Comparison of ENCODE assay signal across 13 cellular contexts in genomic region chr17:80498242-80498919, GRCh38. TPM values are rescaled to one million over a fixed set of nuclear protein-coding genes. Genes with fewer than 3 reads are reported as not detected.
DNase-seq lines count a peak whose midpoint lies in the region; ATAC-seq, FAIRE-seq and TF ChIP-seq lines count a peak whose summit lies in the region.
"Had no signal": no experiment of that assay in that cellular context is flagged by ENCODE, and none has a peak within 500 bp of the region (broad histone marks: within the 10 kb centered on the region; RNA-seq: fewer than 3 reads in every experiment).

No MANE protein-coding gene starts in this region.

- H3K4me2 ChIP-seq in HepG2 (ENCODE audit: low read depth, low read length), result peak overlapping the region; percentile 85

- H3K79me2 ChIP-seq in HepG2 (ENCODE audit: insufficient read depth, low read length), result no peaks in the 10 kb centered on the region

- peaks cover 21 to 67% of the 10 kb centered on the region in 2 experiments; a peak in 4 of 5 replicates for H3K27me3 ChIP-seq in HepG2 (ENCODE audit: control insufficient read depth in 1 of 2, insufficient read depth in 2 of 2, low read length in 2 of 2)

- CTCF ChIA-PET in HepG2 (lab: Yijun Ruan, JAX; ENCODE audit: low intra/inter-chr PET ratio, low total read pairs), result interaction anchor here (1.6 kb wide), 1 partner anchor 77 kb away, joined by 4 read pairs; no protein-coding TSS in a partner anchor

- no peak overlapping the region for H3K27ac ChIP-seq in HepG2 (ENCODE audit: extremely low read length, insufficient read depth, low read length)
- peak overlapping the region; percentile 3 for H3K27ac ChIP-seq in urinary bladder (ENCODE audit: low read depth)
- H3K27ac ChIP-seq: tibial artery had no signal

- TF ChIP-seq CTCF in HepG2 (CRISPR knock-in tag; IDR thresholded peaks at IDR 0.05), result no peak

- H3K27me3 Mint-ChIP-seq in activated naive CD8-positive, alpha-beta T cell treated with anti-CD3 and anti-CD28 coated beads, Interleukin-2, amount 50 U/mL, for 24 hours, result peaks cover 22% of the 10 kb centered on the region

- DNase-seq in NCI-H2227 (lab: John Stamatoyannopoulos, UW; ENCODE audit: unreplicated experiment), result peak; percentile 49
- no peak for DNase-seq in NCI-H2227 treated with DMSO at 0.1 percent for 48 hours (lab: John Stamatoyannopoulos, UW)
- DNase-seq in cerebellar cortex (ENCODE audit: low spot score), result peak; percentile 66
- peak; percentile 76 for DNase-seq in HepG2 (ENCODE audit: low spot score)
- no peak for DNase-seq in NCI-H774 (lab: John Stamatoyannopoulos, UW)
- no peak for DNase-seq in activated naive CD8-positive, alpha-beta T cell treated with anti-CD3 and anti-CD28 coated beads, Interleukin-2, amount 50 U/mL, for 24 hours
- DNase-seq in head of caudate nucleus, result no peak
- DNase-seq: activated CD4-positive, alpha-beta T cell treated with anti-CD3 and anti-CD28 coated beads for 36 hours; midbrain; OCI-M1; stimulated activated CD4-positive, alpha-beta T cell treated with anti-CD3 and anti-CD28 coated beads, Interleukin-1b, Interleukin-23, amount 100 ng/mL, for 48 hours had no signal

- H3K9ac ChIP-seq in HepG2 (ENCODE audit: insufficient read depth, low read depth, low read length), result peak overlapping the region; percentile 46; the same call in 1 of the 2 replicates

- TF ChIP-seq EP300 in HepG2 (IDR thresholded peaks at IDR 0.05; ENCODE audit: low read depth in 2 of 2, low read length in 2 of 2), result no peak
- no peak for TF ChIP-seq EP300 in HepG2 (CRISPR knock-in tag; IDR thresholded peaks at IDR 0.05; ENCODE audit: borderline replicate concordance)

- H4K20me1 ChIP-seq in HepG2 (ENCODE audit: insufficient read depth, low read length), result no peaks in the 10 kb centered on the region

- H3K36me3 ChIP-seq in HepG2 (replicated peaks in 1 of 2; ENCODE audit: control insufficient read depth in 1 of 2, insufficient read depth in 2 of 2, low read length in 2 of 2) (no peaks in the 10 kb centered on the region), urinary bladder (ENCODE audit: insufficient read depth) (no peaks in the 10 kb centered on the region)
- H3K36me3 ChIP-seq: tibial artery had no signal

- H3K4me1 ChIP-seq in HepG2 (ENCODE audit: insufficient read depth, low read length), result peaks cover 36% of the 10 kb centered on the region
- H3K4me1 ChIP-seq in urinary bladder (ENCODE audit: insufficient read depth), result no peaks in the 10 kb centered on the region

- H3K9me3 ChIP-seq in HepG2 (ENCODE audit: low read length), result no peaks in the 10 kb centered on the region
- H3K9me3 ChIP-seq: tibial artery had no signal

- 12% methylated on average over 23 of the region's 30 CpGs for WGBS in HepG2 (ENCODE audit: low lambda C conversion rate)
- WGBS in urinary bladder, result 33% methylated on average over 30 of the region's 30 CpGs

- no peaks in the 10 kb centered on the region for H3K9me3 Mint-ChIP-seq in activated naive CD8-positive, alpha-beta T cell treated with anti-CD3 and anti-CD28 coated beads, Interleukin-2, amount 50 U/mL, for 24 hours

- no peak overlapping the region for H3K27ac Mint-ChIP-seq in activated naive CD8-positive, alpha-beta T cell treated with anti-CD3 and anti-CD28 coated beads, Interleukin-2, amount 50 U/mL, for 24 hours
- H3K27ac Mint-ChIP-seq: activated CD4-positive, alpha-beta T cell treated with anti-CD3 and anti-CD28 coated beads for 36 hours had no signal

- peak; percentile 71 for ATAC-seq in HepG2
- ATAC-seq in activated naive CD8-positive, alpha-beta T cell treated with anti-CD3 and anti-CD28 coated beads, Interleukin-2, amount 50 U/mL, for 24 hours, result no peak

- FAIRE-seq in HepG2 (lab: Jason Lieb, UNC), result no peak

- POLR2A ChIA-PET in HepG2 (lab: Yijun Ruan, JAX), result interaction anchor here (0.8 to 4.0 kb wide), 6 partner anchors 18 to 130 kb away, joined by 3 to 35 read pairs (median 4); partner anchors contain the start of gene RPTOR

- no peak overlapping the region for H2AFZ ChIP-seq in HepG2 (ENCODE audit: low read length)

- BruUV-seq in HepG2 (replicated peaks; lab: Mats Ljungman, UMichigan), result no TSS peak

- intact Hi-C loops in HepG2 (cut with micrococcal nuclease; ENCODE audit: unreplicated experiment), result no loop called here
- intact Hi-C loops in head of caudate nucleus (cut with DNase I), result no loop called here

- peak in 1 of 2 experiments; percentile 60; a peak in 1 of 4 replicates for TF ChIP-seq POLR2A in HepG2 (IDR thresholded peaks at IDR 0.05; ENCODE audit: insufficient read depth in 1 of 2, low read depth in 2 of 2, low read length in 2 of 2)

- peak overlapping the region; percentile 17 to 70 (median 54); a peak in 5 of 6 replicates for H3K4me3 ChIP-seq in HepG2 (replicated peaks in 1 of 3; ENCODE audit: insufficient read depth in 1 of 3, low read depth in 2 of 3, low read length in 3 of 3)
- H3K4me3 ChIP-seq in urinary bladder (ENCODE audit: low read depth, low read length), result no peak overlapping the region

- H3K4me1 Mint-ChIP-seq in activated naive CD8-positive, alpha-beta T cell treated with anti-CD3 and anti-CD28 coated beads, Interleukin-2, amount 50 U/mL, for 24 hours, result peaks cover 10% of the 10 kb centered on the region

- no peak for TF ChIP-seq RAD21 in HepG2 (CRISPR knock-in tag; IDR thresholded peaks at IDR 0.05)

- in situ Hi-C loops in HepG2 (cut with HindIII; ENCODE audit: extremely low pct_ligation_motif_present, low pct_unique_long_range_greater_than_20kb), result no loop called here

- H3K36me3 Mint-ChIP-seq in activated naive CD8-positive, alpha-beta T cell treated with anti-CD3 and anti-CD28 coated beads, Interleukin-2, amount 50 U/mL, for 24 hours (ENCODE audit: low read depth), result no peaks in the 10 kb centered on the region

- no peak overlapping the region for H3K4me3 Mint-ChIP-seq in activated naive CD8-positive, alpha-beta T cell treated with anti-CD3 and anti-CD28 coated beads, Interleukin-2, amount 50 U/mL, for 24 hours
- H3K4me3 Mint-ChIP-seq: activated CD4-positive, alpha-beta T cell treated with anti-CD3 and anti-CD28 coated beads for 36 hours had no signal

TF ChIP-seq in HepG2, 621 proteins besides CTCF, POLR2A, EP300 and RAD21 (continues in another document):
- TF ChIP-seq ZNF253 (CRISPR knock-in tag; IDR thresholded peaks at IDR 0.05; ENCODE audit: borderline replicate concordance), result no peak
- TF ChIP-seq CBX5 (CRISPR knock-in tag; IDR thresholded peaks at IDR 0.05; ENCODE audit: borderline replicate concordance), result 0 out of 2 replicates have a peak, but pooled peaks have one; percentile 16

RNA-seq across cellular contexts. Expression of gene NPTX1, which starts 22.0 kb away (rescaled TPM):
- total RNA-seq in HepG2 (2016; rRNA removed; fragmentation: Illumina TruSeq; extraction: Trizol) (not detected in 2 replicates), urinary bladder (1.4 TPM)
- total RNA-seq in HepG2 (2016; cell fraction: cytosol; rRNA removed; fragmentation: Illumina TruSeq; extraction: Trizol; ENCODE audit: low read depth), result not detected in 2 replicates
- not detected in 2 replicates for total RNA-seq in HepG2 (2016; cell fraction: insoluble cytoplasmic fraction; rRNA removed; fragmentation: Illumina TruSeq; extraction: Trizol)
- not detected in 2 replicates for total RNA-seq in HepG2 (2016; cell fraction: membrane; rRNA removed; fragmentation: Illumina TruSeq; extraction: Trizol)
- not detected in 2 replicates for total RNA-seq in HepG2 (2016; cell fraction: nucleus; rRNA removed; fragmentation: Illumina TruSeq; extraction: Trizol)
- polyA plus RNA-seq in HepG2 (2011; rRNA removed) (0.01 TPM in 1 of 2 replicates, not detected in the other), urinary bladder (2.3 TPM)
- polyA plus RNA-seq in HepG2 (2011; cell fraction: cytosol; rRNA removed), result not detected in 2 replicates
- polyA plus RNA-seq in HepG2 (2011; cell fraction: nucleus; rRNA removed), result not detected in 2 replicates
- not detected in 2 replicates for polyA plus RNA-seq in HepG2 (2012)
- not detected in 2 replicates for polyA plus RNA-seq in HepG2 (2016; cell fraction: cytosol; fragmentation: Illumina TruSeq; extraction: Trizol; ENCODE audit: low read depth)
- not detected in 2 replicates for polyA plus RNA-seq in HepG2 (2016; cell fraction: insoluble cytoplasmic fraction; fragmentation: Illumina TruSeq; extraction: Trizol; ENCODE audit: low read depth)
- not detected in 2 replicates for polyA plus RNA-seq in HepG2 (2016; cell fraction: membrane; fragmentation: Illumina TruSeq; extraction: Trizol; ENCODE audit: low read depth)
- polyA plus RNA-seq in HepG2 (2016; cell fraction: nucleus; fragmentation: Illumina TruSeq; extraction: Trizol; ENCODE audit: insufficient read depth, low read depth), result not detected in 2 replicates
- 17.0 TPM in 1 of 2 replicates, not detected in the other for polyA minus RNA-seq in HepG2 (2011; rRNA and poly(A)+ RNA removed; ENCODE audit: low replicate concordance)
- polyA minus RNA-seq in HepG2 (2011; cell fraction: cytosol; rRNA and poly(A)+ RNA removed), result 0.10 TPM in 1 of 2 replicates, not detected in the other
- 0.25 TPM in 1 of 2 replicates, not detected in the other for polyA minus RNA-seq in HepG2 (2011; cell fraction: nucleus; rRNA and poly(A)+ RNA removed)

RNA-seq across cellular contexts. Expression of gene RPTOR, which starts 46.3 kb away (rescaled TPM):
- total RNA-seq in HepG2 (2016; rRNA removed; fragmentation: Illumina TruSeq; extraction: Trizol) (25.3 TPM in 2 replicates), urinary bladder (23.5 TPM)
- 9.3 TPM in 2 replicates for total RNA-seq in HepG2 (2016; cell fraction: cytosol; rRNA removed; fragmentation: Illumina TruSeq; extraction: Trizol; ENCODE audit: low read depth)
- total RNA-seq in HepG2 (2016; cell fraction: insoluble cytoplasmic fraction; rRNA removed; fragmentation: Illumina TruSeq; extraction: Trizol), result 19.0 and 24.1 TPM in 2 replicates
- 10.7 and 12.5 TPM in 2 replicates for total RNA-seq in HepG2 (2016; cell fraction: membrane; rRNA removed; fragmentation: Illumina TruSeq; extraction: Trizol)
- 47.4 and 53.3 TPM in 2 replicates for total RNA-seq in HepG2 (2016; cell fraction: nucleus; rRNA removed; fragmentation: Illumina TruSeq; extraction: Trizol)
- polyA plus RNA-seq in HepG2 (2011; rRNA removed) (6.6 and 7.2 TPM in 2 replicates), urinary bladder (54.1 TPM)
- 4.9 and 6.5 TPM in 2 replicates for polyA plus RNA-seq in HepG2 (2011; cell fraction: cytosol; rRNA removed)
- 40.6 and 57.3 TPM in 2 replicates for polyA plus RNA-seq in HepG2 (2011; cell fraction: nucleus; rRNA removed)
- polyA plus RNA-seq in HepG2 (2012), result 16.9 and 22.1 TPM in 2 replicates
- polyA plus RNA-seq in HepG2 (2016; cell fraction: cytosol; fragmentation: Illumina TruSeq; extraction: Trizol; ENCODE audit: low read depth), result 1.6 TPM in 2 replicates
- polyA plus RNA-seq in HepG2 (2016; cell fraction: insoluble cytoplasmic fraction; fragmentation: Illumina TruSeq; extraction: Trizol; ENCODE audit: low read depth), result 12.7 and 16.8 TPM in 2 replicates
- polyA plus RNA-seq in HepG2 (2016; cell fraction: membrane; fragmentation: Illumina TruSeq; extraction: Trizol; ENCODE audit: low read depth), result 3.3 and 3.8 TPM in 2 replicates
- 36.3 and 39.1 TPM in 2 replicates for polyA plus RNA-seq in HepG2 (2016; cell fraction: nucleus; fragmentation: Illumina TruSeq; extraction: Trizol; ENCODE audit: insufficient read depth, low read depth)
- 26.1 and 51.5 TPM in 2 replicates for polyA minus RNA-seq in HepG2 (2011; rRNA and poly(A)+ RNA removed; ENCODE audit: low replicate concordance)
- 18.6 and 20.2 TPM in 2 replicates for polyA minus RNA-seq in HepG2 (2011; cell fraction: cytosol; rRNA and poly(A)+ RNA removed)
- 62.9 and 72.9 TPM in 2 replicates for polyA minus RNA-seq in HepG2 (2011; cell fraction: nucleus; rRNA and poly(A)+ RNA removed)

Comparison
In these comparisons a context has a peak if more than half of its experiments do, and no peak if none do; other contexts are left out.
1. DNase-seq: peak in NCI-H2227 (single experiment), cerebellar cortex (single experiment) and HepG2 (single experiment); none in NCI-H2227 treated with DMSO at 0.1 percent for 48 hours (single experiment), NCI-H774 (single experiment), activated naive CD8-positive, alpha-beta T cell treated with anti-CD3 and anti-CD28 coated beads, Interleukin-2, amount 50 U/mL, for 24 hours (single experiment) and head of caudate nucleus (0 of 42).